ENCODE assay signal across 8 cellular contexts in genomic region chr1:150322310-150322709, GRCh38. TPM values are rescaled to one million over a fixed set of nuclear protein-coding genes. Genes with fewer than 3 reads are reported as not detected.
DNase-seq lines count a peak whose midpoint lies in the region; ATAC-seq and TF ChIP-seq lines count a peak whose summit lies in the region.

No MANE protein-coding gene starts in this region.

- H3K27ac Mint-ChIP-seq in activated CD4-positive, alpha-beta T cell treated with anti-CD3 and anti-CD28 coated beads, Interleukin-2, amount 10 ng/mL, durations not matched to agents 24 days and 14 days: peak overlapping the region; percentile 99
- H3K27ac Mint-ChIP-seq in stimulated activated naive CD8-positive, alpha-beta T cell treated with anti-CD3 and anti-CD28 coated beads, Interleukin-15, amount 100 ng/mL, for 72 hours: peak overlapping the region; percentile 99 to 100

- H3K9me3 ChIP-seq in WERI-Rb-1 (ENCODE audit: severe bottlenecking): peaks cover 4% of the 10 kb centered on the region
- no peaks in the 10 kb centered on the region for H3K9me3 ChIP-seq in gastroesophageal sphincter

- H3K27me3 ChIP-seq in WERI-Rb-1 (ENCODE audit: insufficient read depth, low read depth, severe bottlenecking): no peaks in the 10 kb centered on the region
- no peaks in the 10 kb centered on the region for H3K27me3 ChIP-seq in gastroesophageal sphincter

- 87 to 100% methylated on average over 2 to 3 of the region's 3 CpGs for WGBS in gastroesophageal sphincter (ENCODE audit: low coverage in 1 of 2), 2 donors

- TF ChIP-seq CTCF in WERI-Rb-1 (IDR thresholded peaks at IDR 0.05; ENCODE audit: low read depth, low read length): no peak
- TF ChIP-seq CTCF in gastroesophageal sphincter (IDR thresholded peaks at IDR 0.05): no peak

- DNase-seq in activated CD4-positive, alpha-beta T cell treated with anti-CD3 and anti-CD28 coated beads, Interleukin-2, amount 10 ng/mL, durations not matched to agents 24 days and 14 days: peak; percentile 65
- no peak for DNase-seq in activated CD4-positive, alpha-beta T cell treated with anti-CD3 and anti-CD28 coated beads, Interleukin-2, amount 50 U/mL, for 1 hour
- DNase-seq in WERI-Rb-1: no peak
- peak; percentile 7 to 42 for DNase-seq in stimulated activated naive CD8-positive, alpha-beta T cell treated with anti-CD3 and anti-CD28 coated beads, Interleukin-15, amount 100 ng/mL, for 72 hours
- no peak for DNase-seq in OCI-M2 (lab: John Stamatoyannopoulos, UW; ENCODE audit: unreplicated experiment)
- no peak for DNase-seq in left lobe of liver (ENCODE audit: low spot score)
- DNase-seq in 8988T: no peak

- TF ChIP-seq POLR2A in gastroesophageal sphincter (IDR thresholded peaks at IDR 0.05): no peak

- intact Hi-C loops in activated CD4-positive, alpha-beta T cell treated with anti-CD3 and anti-CD28 coated beads, Interleukin-2, amount 10 ng/mL, durations not matched to agents 24 days and 14 days (cut with micrococcal nuclease): loop anchor here (1.0 to 5.0 kb wide), 3 partner anchors 29 to 195 kb away; partner anchors contain the start of genes CA14, FALEC and MRPS21

- H3K27me3 Mint-ChIP-seq in activated CD4-positive, alpha-beta T cell treated with anti-CD3 and anti-CD28 coated beads, Interleukin-2, amount 10 ng/mL, durations not matched to agents 24 days and 14 days: peaks cover 2% of the 10 kb centered on the region
- no peaks in the 10 kb centered on the region for H3K27me3 Mint-ChIP-seq in stimulated activated naive CD8-positive, alpha-beta T cell treated with anti-CD3 and anti-CD28 coated beads, Interleukin-15, amount 100 ng/mL, for 72 hours

- H3K27ac ChIP-seq in WERI-Rb-1: peak overlapping the region; percentile 92
- peak overlapping the region in 3 of 4 donors; percentile 76 to 89 (median 87) for H3K27ac ChIP-seq in gastroesophageal sphincter

- H3K4me3 Mint-ChIP-seq in activated CD4-positive, alpha-beta T cell treated with anti-CD3 and anti-CD28 coated beads, Interleukin-2, amount 10 ng/mL, durations not matched to agents 24 days and 14 days: peak overlapping the region; percentile 99
- peak overlapping the region; percentile 94 to 99 for H3K4me3 Mint-ChIP-seq in stimulated activated naive CD8-positive, alpha-beta T cell treated with anti-CD3 and anti-CD28 coated beads, Interleukin-15, amount 100 ng/mL, for 72 hours

- H3K4me1 ChIP-seq in gastroesophageal sphincter: peaks cover 3 to 31% (median 4%) of the 10 kb centered on the region in 3 donors

- no peaks in the 10 kb centered on the region for H3K9me3 Mint-ChIP-seq in activated CD4-positive, alpha-beta T cell treated with anti-CD3 and anti-CD28 coated beads, Interleukin-2, amount 10 ng/mL, durations not matched to agents 24 days and 14 days
- H3K9me3 Mint-ChIP-seq in stimulated activated naive CD8-positive, alpha-beta T cell treated with anti-CD3 and anti-CD28 coated beads, Interleukin-15, amount 100 ng/mL, for 72 hours: no peaks in the 10 kb centered on the region

- no peak for TF ChIP-seq EP300 in gastroesophageal sphincter (IDR thresholded peaks at IDR 0.05)

- H3K4me1 Mint-ChIP-seq in activated CD4-positive, alpha-beta T cell treated with anti-CD3 and anti-CD28 coated beads, Interleukin-2, amount 10 ng/mL, durations not matched to agents 24 days and 14 days: peaks cover 12% of the 10 kb centered on the region
- peaks cover 28% of the 10 kb centered on the region for H3K4me1 Mint-ChIP-seq in stimulated activated naive CD8-positive, alpha-beta T cell treated with anti-CD3 and anti-CD28 coated beads, Interleukin-15, amount 100 ng/mL, for 72 hours

- peaks cover 32% of the 10 kb centered on the region for H3K36me3 Mint-ChIP-seq in activated CD4-positive, alpha-beta T cell treated with anti-CD3 and anti-CD28 coated beads, Interleukin-2, amount 10 ng/mL, durations not matched to agents 24 days and 14 days (ENCODE audit: low read depth)

- H3K4me3 ChIP-seq in WERI-Rb-1 (ENCODE audit: low read depth, low read length) (peak overlapping the region; percentile 92), gastroesophageal sphincter (peak overlapping the region; percentile 82 to 91)

- ATAC-seq in gastroesophageal sphincter: no peak
- peak; percentile 73 for ATAC-seq in stimulated activated naive CD8-positive, alpha-beta T cell treated with anti-CD3 and anti-CD28 coated beads, Interleukin-15, amount 100 ng/mL, for 72 hours
- no peak for ATAC-seq in left lobe of liver

- H3K36me3 ChIP-seq in WERI-Rb-1 (peaks cover 55% of the 10 kb centered on the region), gastroesophageal sphincter (peaks cover 0 to 30% of the 10 kb centered on the region in 2 donors)

RNA-seq across cellular contexts. Expression of gene PRPF3, which starts 1.0 kb away (rescaled TPM):
- 96.4 and 97.9 TPM in 2 replicates for total RNA-seq in activated CD4-positive, alpha-beta T cell treated with anti-CD3 and anti-CD28 coated beads, Interleukin-2, amount 10 ng/mL, durations not matched to agents 24 days and 14 days
- total RNA-seq in gastroesophageal sphincter (10 to 100 TPM; 28.1 to 74.9 (median 40.3) TPM), left lobe of liver (21.3 TPM)

RNA-seq across cellular contexts. Expression of gene MRPS21, which starts 28.6 kb away (rescaled TPM):
- total RNA-seq in activated CD4-positive, alpha-beta T cell treated with anti-CD3 and anti-CD28 coated beads, Interleukin-2, amount 10 ng/mL, durations not matched to agents 24 days and 14 days: 80.8 and 87.3 TPM in 2 replicates
- total RNA-seq in gastroesophageal sphincter (10 to 100 TPM; 36.0 to 59.9 (median 43.4) TPM), left lobe of liver (27.0 TPM)

RNA-seq across cellular contexts. Expression of gene CIART, which starts 40.0 kb away (rescaled TPM):
- total RNA-seq in activated CD4-positive, alpha-beta T cell treated with anti-CD3 and anti-CD28 coated beads, Interleukin-2, amount 10 ng/mL, durations not matched to agents 24 days and 14 days: 6.0 and 7.5 TPM in 2 replicates
- 10 to 100 TPM in 2 of 4 donors, 1 to 10 TPM in 2; 3.5 to 28.3 (median 14.2) TPM for total RNA-seq in gastroesophageal sphincter
- total RNA-seq in left lobe of liver: 5.3 TPM

RNA-seq across cellular contexts. Expression of gene RPRD2, which starts 41.6 kb away (rescaled TPM):
- 23.7 and 24.6 TPM in 2 replicates for total RNA-seq in activated CD4-positive, alpha-beta T cell treated with anti-CD3 and anti-CD28 coated beads, Interleukin-2, amount 10 ng/mL, durations not matched to agents 24 days and 14 days
- total RNA-seq in gastroesophageal sphincter (10 to 100 TPM; 17.0 to 31.3 (median 26.2) TPM), left lobe of liver (12.8 TPM)

RNA-seq across cellular contexts. Expression of gene C1orf54, which starts 49.7 kb away (rescaled TPM):
- total RNA-seq in activated CD4-positive, alpha-beta T cell treated with anti-CD3 and anti-CD28 coated beads, Interleukin-2, amount 10 ng/mL, durations not matched to agents 24 days and 14 days: 0.64 and 0.93 TPM in 2 replicates
- total RNA-seq in gastroesophageal sphincter (10 to 100 TPM in 3 of 4 donors, 1 to 10 TPM in 1; 5.2 to 37.7 (median 16.2) TPM), left lobe of liver (3.0 TPM)

Comparison
In these comparisons a context has a peak if more than half of its experiments do, and no peak if none do; other contexts are left out.
1. DNase-seq: peak in activated CD4-positive, alpha-beta T cell treated with anti-CD3 and anti-CD28 coated beads, Interleukin-2, amount 10 ng/mL, durations not matched to agents 24 days and 14 days (single experiment) and stimulated activated naive CD8-positive, alpha-beta T cell treated with anti-CD3 and anti-CD28 coated beads, Interleukin-15, amount 100 ng/mL, for 72 hours (2 of 2); none in activated CD4-positive, alpha-beta T cell treated with anti-CD3 and anti-CD28 coated beads, Interleukin-2, amount 50 U/mL, for 1 hour (single experiment), WERI-Rb-1 (single experiment), OCI-M2 (single experiment), left lobe of liver (single experiment) and 8988T (single experiment).